In the genomic region with DNA sequence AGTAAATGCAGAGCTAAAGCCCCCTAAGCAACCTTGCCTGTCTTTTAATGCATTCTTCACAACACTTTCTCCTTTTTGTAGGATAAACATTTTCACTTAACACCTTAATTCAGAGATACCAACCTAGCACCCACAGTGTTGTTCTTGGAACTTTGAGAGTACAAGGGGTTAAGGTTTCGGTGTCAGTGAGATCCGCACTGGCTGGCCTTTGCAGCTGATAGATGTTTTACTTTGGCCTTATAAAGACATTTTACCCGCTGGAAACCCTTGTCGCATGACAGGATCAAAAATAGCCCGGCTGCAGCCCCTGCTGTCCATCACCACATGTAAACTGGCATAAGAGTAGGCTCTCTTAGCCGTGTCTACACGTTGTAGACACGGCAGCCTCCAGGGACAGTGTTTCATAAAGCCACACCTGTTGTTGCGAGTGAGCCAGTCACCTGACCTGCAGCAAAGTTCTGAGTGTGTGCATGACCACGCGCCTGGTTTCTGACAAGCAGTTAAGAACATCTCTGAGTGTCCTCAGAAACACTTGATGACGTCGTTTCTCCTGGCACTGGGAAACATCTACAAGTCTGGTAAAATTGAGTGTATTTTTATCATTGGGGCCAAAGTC, we compare ENCODE assay signal across 14 cellular contexts. TPM values are rescaled to one million over a fixed set of nuclear protein-coding genes. Genes with fewer than 3 reads are reported as not detected.
DNase-seq lines count a peak whose midpoint lies in the region; ATAC-seq, FAIRE-seq and TF ChIP-seq lines count a peak whose summit lies in the region.
"Had no signal": no experiment of that assay in that cellular context is flagged by ENCODE, and none has a peak within 500 bp of the region (broad histone marks: within the 10 kb centered on the region; RNA-seq: fewer than 3 reads in every experiment).

No MANE protein-coding gene starts in this region.

- no peaks in the 10 kb centered on the region for H3K79me2 ChIP-seq in HepG2 (ENCODE audit: insufficient read depth, low read length)

- H3K27me3 ChIP-seq in HepG2 (ENCODE audit: control insufficient read depth in 1 of 2, insufficient read depth in 2 of 2, low read length in 2 of 2) = no peaks in the 10 kb centered on the region
- H3K27me3 ChIP-seq in right lobe of liver = no peaks in the 10 kb centered on the region
- H3K27me3 ChIP-seq in right cardiac atrium (ENCODE audit: control insufficient read depth, insufficient read depth) = no peaks in the 10 kb centered on the region

- DNase-seq in HepG2 (ENCODE audit: low spot score) (no peak), right lobe of liver (no peak), right cardiac atrium (peak; percentile 57 to 80 (median 75)), sciatic nerve (ENCODE audit: low spot score) (no peak), occipital lobe (lab: John Stamatoyannopoulos, UW) (no peak), D721Med (ENCODE audit: insufficient read length, low spot score) (no peak)
- DNase-seq: activated CD4-positive, alpha-beta T cell treated with anti-CD3 and anti-CD28 coated beads for 36 hours; activated T-cell treated with anti-CD3 and anti-CD28 coated beads, Interleukin-2, amount 50 U/mL, for 72 hours; COR-L47; endodermal cell; PC-9; T-cell had no signal

- no peak overlapping the region for H3K4me2 ChIP-seq in HepG2 (ENCODE audit: low read depth, low read length)
- H3K4me2 ChIP-seq: PC-9 had no signal

- TF ChIP-seq RAD21 in HepG2 (CRISPR knock-in tag; IDR thresholded peaks at IDR 0.05) = no peak

- WGBS in HepG2 (ENCODE audit: low lambda C conversion rate) = 91% methylated on average over 12 of the region's 13 CpGs
- WGBS in right lobe of liver (ENCODE audit: insufficient coverage, low coverage, low lambda C conversion rate, missing lambda C conversion rate) = 56% methylated on average over 10 of the region's 13 CpGs
- 42% methylated on average over 13 of the region's 13 CpGs for WGBS in right cardiac atrium

- CTCF ChIA-PET in HepG2 (lab: Yijun Ruan, JAX; ENCODE audit: low intra/inter-chr PET ratio, low total read pairs) = no interaction called here

- intact Hi-C loops in HepG2 (cut with micrococcal nuclease; ENCODE audit: unreplicated experiment) = no loop called here
- intact Hi-C loops in right lobe of liver (cut with DNase I) = no loop called here
- intact Hi-C loops in right cardiac atrium (cut with DNase I) = loop anchor here in 3 of 4 donors (10.0 kb wide), 4 partner anchors 105 to 185 kb away; partner anchors contain the start of gene CAP2 (in 1 of the 3)
- intact Hi-C loops in sciatic nerve (cut with DNase I) = no loop called here

- H3K4me1 ChIP-seq in HepG2 (ENCODE audit: insufficient read depth, low read length) (no peaks in the 10 kb centered on the region), right lobe of liver (no peaks in the 10 kb centered on the region), right cardiac atrium (ENCODE audit: control insufficient read depth, insufficient read depth, low read length) (no peaks in the 10 kb centered on the region)

- H3K4me3 ChIP-seq in HepG2 (replicated peaks in 1 of 3; ENCODE audit: insufficient read depth in 1 of 3, low read depth in 2 of 3, low read length in 3 of 3) (no peak overlapping the region), right lobe of liver (no peak overlapping the region), right cardiac atrium (ENCODE audit: low read length) (peak overlapping the region; percentile 34)
- H3K4me3 ChIP-seq: PC-9 had no signal

- H2AFZ ChIP-seq in HepG2 (ENCODE audit: low read length) = no peak overlapping the region
- H2AFZ ChIP-seq: PC-9 had no signal

- no peaks in the 10 kb centered on the region for H4K20me1 ChIP-seq in HepG2 (ENCODE audit: insufficient read depth, low read length)

- FAIRE-seq in HepG2 (lab: Jason Lieb, UNC) (no peak), D721Med (lab: Jason Lieb, UNC) (no peak)

- no peak overlapping the region for H3K9ac ChIP-seq in HepG2 (ENCODE audit: insufficient read depth, low read depth, low read length)

- H3K9me3 ChIP-seq in HepG2 (ENCODE audit: low read length) (no peaks in the 10 kb centered on the region), right lobe of liver (no peaks in the 10 kb centered on the region), right cardiac atrium (ENCODE audit: control insufficient read depth, low read length) (no peaks in the 10 kb centered on the region)

- TF ChIP-seq EP300 in HepG2 (IDR thresholded peaks at IDR 0.05; ENCODE audit: low read depth in 2 of 2, low read length in 2 of 2) (no peak), HepG2 (CRISPR knock-in tag; IDR thresholded peaks at IDR 0.05; ENCODE audit: borderline replicate concordance) (no peak)

- in situ Hi-C loops in HepG2 (cut with HindIII; ENCODE audit: extremely low pct_ligation_motif_present, low pct_unique_long_range_greater_than_20kb) = no loop called here

- ATAC-seq in HepG2 (no peak), right lobe of liver (no peak), right cardiac atrium (peak; percentile 89 to 93), sciatic nerve (peak; percentile 76), HG03045 (IDR thresholded peaks at IDR 0.05; ENCODE audit: unreplicated experiment) (no peak), GM19467 (IDR thresholded peaks at IDR 0.05; ENCODE audit: unreplicated experiment) (no peak)
- ATAC-seq: activated CD4-positive, alpha-beta T cell treated with anti-CD3 and anti-CD28 coated beads for 36 hours; activated T-cell treated with anti-CD3 and anti-CD28 coated beads, Interleukin-2, amount 50 U/mL, for 72 hours; T-cell had no signal

- BruUV-seq in HepG2 (replicated peaks; lab: Mats Ljungman, UMichigan) = no TSS peak

- TF ChIP-seq POLR2A in HepG2 (IDR thresholded peaks at IDR 0.05; ENCODE audit: insufficient read depth in 1 of 2, low read depth in 2 of 2, low read length in 2 of 2) = no peak
- TF ChIP-seq POLR2A in right lobe of liver (IDR thresholded peaks at IDR 0.05) = no peak

- POLR2A ChIA-PET in HepG2 (lab: Yijun Ruan, JAX) = no interaction called here

- TF ChIP-seq CTCF in HepG2 (CRISPR knock-in tag; IDR thresholded peaks at IDR 0.05) (no peak), right lobe of liver (IDR thresholded peaks at IDR 0.05) (no peak), D721Med (IDR thresholded peaks at IDR 0.05; ENCODE audit: insufficient read depth, missing control alignments) (no peak)

- H3K36me3 ChIP-seq in HepG2 (replicated peaks in 1 of 2; ENCODE audit: control insufficient read depth in 1 of 2, insufficient read depth in 2 of 2, low read length in 2 of 2) = no peaks in the 10 kb centered on the region
- no peaks in the 10 kb centered on the region for H3K36me3 ChIP-seq in right lobe of liver

- H3K27ac ChIP-seq in HepG2 (ENCODE audit: extremely low read length, insufficient read depth, low read length) (no peak overlapping the region), right lobe of liver (no peak overlapping the region), right cardiac atrium (ENCODE audit: low read length) (peak overlapping the region; percentile 11)
- H3K27ac ChIP-seq: PC-9 had no signal

TF ChIP-seq in HepG2, 621 proteins besides CTCF, POLR2A, EP300 and RAD21:
- TF ChIP-seq GTF3A (CRISPR knock-in tag; conservative IDR thresholded peaks at IDR 0.05) (no peak), ATF7 (IDR thresholded peaks at IDR 0.05) (0 out of 2 replicates have a peak, but pooled peaks have one; percentile 8), ATF7 (CRISPR knock-in tag; IDR thresholded peaks at IDR 0.05) (no peak), ARNT2 (CRISPR knock-in tag; IDR thresholded peaks at IDR 0.05; ENCODE audit: low read depth) (no peak), SOX5 (CRISPR knock-in tag; IDR thresholded peaks at IDR 0.05; ENCODE audit: borderline replicate concordance) (no peak), HOXD1 (CRISPR knock-in tag; IDR thresholded peaks at IDR 0.05) (no peak), ZNF709 (CRISPR knock-in tag; IDR thresholded peaks at IDR 0.05) (no peak)
TF ChIP-seq in HepG2: peak in this region for 1.

RNA-seq across cellular contexts. Expression of gene RBM24, which starts 8.4 kb away (rescaled TPM):
- total RNA-seq in HepG2 (2016; rRNA removed; fragmentation: Illumina TruSeq; extraction: Trizol) (1.2 and 1.5 TPM in 2 replicates), right lobe of liver (1 to 10 TPM in 2 of 6 experiments, under 1 TPM in 3, not detected in 1; 0.16 to 1.9 (median 0.60) TPM), right cardiac atrium (100 to 1,000 TPM; 162 to 196 (median 178) TPM), sciatic nerve (3.1 TPM), occipital lobe (31.2 TPM)
- total RNA-seq in HepG2 (2016; cell fraction: cytosol; rRNA removed; fragmentation: Illumina TruSeq; extraction: Trizol; ENCODE audit: low read depth) = 0.30 and 0.62 TPM in 2 replicates
- total RNA-seq in HepG2 (2016; cell fraction: insoluble cytoplasmic fraction; rRNA removed; fragmentation: Illumina TruSeq; extraction: Trizol) = 0.76 and 0.89 TPM in 2 replicates
- 1.2 and 2.2 TPM in 2 replicates for total RNA-seq in HepG2 (2016; cell fraction: membrane; rRNA removed; fragmentation: Illumina TruSeq; extraction: Trizol)
- 0.81 and 1.2 TPM in 2 replicates for total RNA-seq in HepG2 (2016; cell fraction: nucleus; rRNA removed; fragmentation: Illumina TruSeq; extraction: Trizol)
- polyA plus RNA-seq in HepG2 (2011; rRNA removed) (14.2 and 17.4 TPM in 2 replicates), right cardiac atrium (177 TPM)
- polyA plus RNA-seq in HepG2 (2011; cell fraction: cytosol; rRNA removed) = 10.7 and 12.6 TPM in 2 replicates
- polyA plus RNA-seq in HepG2 (2011; cell fraction: nucleus; rRNA removed) = 12.0 and 16.2 TPM in 2 replicates
- polyA plus RNA-seq in HepG2 (2012) = 15.9 and 21.5 TPM in 2 replicates
- polyA plus RNA-seq in HepG2 (2016; cell fraction: cytosol; fragmentation: Illumina TruSeq; extraction: Trizol; ENCODE audit: low read depth) = 0.70 and 0.95 TPM in 2 replicates
- 1.8 and 1.9 TPM in 2 replicates for polyA plus RNA-seq in HepG2 (2016; cell fraction: insoluble cytoplasmic fraction; fragmentation: Illumina TruSeq; extraction: Trizol; ENCODE audit: low read depth)
- 1.3 and 1.5 TPM in 2 replicates for polyA plus RNA-seq in HepG2 (2016; cell fraction: membrane; fragmentation: Illumina TruSeq; extraction: Trizol; ENCODE audit: low read depth)
- 1.8 and 2.1 TPM in 2 replicates for polyA plus RNA-seq in HepG2 (2016; cell fraction: nucleus; fragmentation: Illumina TruSeq; extraction: Trizol; ENCODE audit: insufficient read depth, low read depth)
- 54.9 TPM in 1 of 2 replicates, not detected in the other for polyA minus RNA-seq in HepG2 (2011; rRNA and poly(A)+ RNA removed; ENCODE audit: low replicate concordance)
- polyA minus RNA-seq in HepG2 (2011; cell fraction: cytosol; rRNA and poly(A)+ RNA removed) = 18.0 and 21.3 TPM in 2 replicates
- polyA minus RNA-seq in HepG2 (2011; cell fraction: nucleus; rRNA and poly(A)+ RNA removed) = 6.8 and 8.3 TPM in 2 replicates
- total RNA-seq: activated CD4-positive, alpha-beta T cell treated with anti-CD3 and anti-CD28 coated beads for 36 hours; activated T-cell treated with anti-CD3 and anti-CD28 coated beads, Interleukin-2, amount 50 U/mL, for 72 hours had no signal

Comparison
In these comparisons a context has a peak if more than half of its experiments do, and no peak if none do; other contexts are left out.
1. ATAC-seq: peak in right cardiac atrium (2 of 2) and sciatic nerve (single experiment); none in HepG2 (single experiment), right lobe of liver (0 of 4), HG03045 (single experiment) and GM19467 (single experiment).
2. DNase-seq: peak in right cardiac atrium (3 of 3); none in HepG2 (single experiment), right lobe of liver (0 of 3), sciatic nerve (single experiment), occipital lobe (single experiment) and D721Med (single experiment).
3. intact Hi-C loops: an anchor here in right cardiac atrium (10.0 kb wide); none called in HepG2, right lobe of liver and sciatic nerve.